ENCODE assay signal across 10 cellular contexts in genomic region chr4:186189656-186190055, GRCh38. TPM values are rescaled to one million over a fixed set of nuclear protein-coding genes. Genes with fewer than 3 reads are reported as not detected.
DNase-seq lines count a peak whose midpoint lies in the region; ATAC-seq and TF ChIP-seq lines count a peak whose summit lies in the region.
"Had no signal": no experiment of that assay in that cellular context is flagged by ENCODE, and none has a peak within 500 bp of the region (broad histone marks: within the 10 kb centered on the region; RNA-seq: fewer than 3 reads in every experiment).

No MANE protein-coding gene starts in this region.

- intact Hi-C loops in CD4-positive, alpha-beta memory T cell (cut with micrococcal nuclease): loop anchor here (5.0 to 10.0 kb wide), 2 partner anchors 42 to 795 kb away; partner anchors contain the start of genes ANKRD37 and LRP2BP

- peaks cover 2 to 4% of the 10 kb centered on the region in 2 donors for H3K27me3 Mint-ChIP-seq in CD4-positive, alpha-beta memory T cell
- H3K27me3 Mint-ChIP-seq in IgD-negative memory B cell (peaks cover 13% of the 10 kb centered on the region), osteocyte (ENCODE audit: unreplicated experiment) (peaks cover 12% of the 10 kb centered on the region)

- no peaks in the 10 kb centered on the region for H3K36me3 ChIP-seq in CD4-positive, alpha-beta memory T cell (ENCODE audit: insufficient read depth, low read length)

- CTCF ChIA-PET in CD4-positive, alpha-beta memory T cell (lab: Charles Lee; ENCODE audit: partially characterized antibody): interaction anchor here (0.9 to 4.6 kb wide), 3 partner anchors 14 to 121 kb away, joined by 3 to 45 read pairs (median 6); no protein-coding TSS in a partner anchor

- H3K4me3 ChIP-seq in CD4-positive, alpha-beta memory T cell (ENCODE audit: low read length in 2 of 2): no peak overlapping the region

- H3K4me1 ChIP-seq in CD4-positive, alpha-beta memory T cell (ENCODE audit: insufficient read depth, low read length): peaks cover 36% of the 10 kb centered on the region

- POLR2A ChIA-PET in CD4-positive, alpha-beta memory T cell (lab: Charles Lee; ENCODE audit: partially characterized antibody): interaction anchor here (1.7 to 5.8 kb wide), 2 partner anchors 14 to 85 kb away, joined by 6 to 131 read pairs; partner anchors contain the start of gene FAM149A

- peaks cover 0 to 23% of the 10 kb centered on the region in 2 donors for H3K36me3 Mint-ChIP-seq in CD4-positive, alpha-beta memory T cell
- peaks cover 1% of the 10 kb centered on the region for H3K36me3 Mint-ChIP-seq in IgD-negative memory B cell
- H3K36me3 Mint-ChIP-seq in osteocyte (ENCODE audit: unreplicated experiment): no peaks in the 10 kb centered on the region

- H3K27me3 ChIP-seq in CD4-positive, alpha-beta memory T cell (ENCODE audit: insufficient read depth, low read length): no peaks in the 10 kb centered on the region
- H3K27me3 ChIP-seq: testis had no signal

- H3K9me3 Mint-ChIP-seq in CD4-positive, alpha-beta memory T cell: peaks cover 0 to 5% (median 0%) of the 10 kb centered on the region in 8 donors
- peaks cover 0 to 6% (median 0%) of the 10 kb centered on the region in 3 donors for H3K9me3 Mint-ChIP-seq in IgD-negative memory B cell
- no peaks in the 10 kb centered on the region for H3K9me3 Mint-ChIP-seq in osteocyte (ENCODE audit: unreplicated experiment)

- ATAC-seq in GM19397 (IDR thresholded peaks at IDR 0.05; ENCODE audit: unreplicated experiment): no peak
- ATAC-seq in GM18909 (IDR thresholded peaks at IDR 0.05; ENCODE audit: poor library complexity, unreplicated experiment): no peak
- ATAC-seq in HG03439 (IDR thresholded peaks at IDR 0.05; ENCODE audit: unreplicated experiment): no peak

- H3K27ac Mint-ChIP-seq in CD4-positive, alpha-beta memory T cell: peak overlapping the region; percentile 29 to 98 (median 94)
- H3K27ac Mint-ChIP-seq in IgD-negative memory B cell: peak overlapping the region in 2 of 3 donors; percentile 96 to 97
- H3K27ac Mint-ChIP-seq in osteocyte (ENCODE audit: unreplicated experiment): no peak overlapping the region

- no peaks in the 10 kb centered on the region for H3K9me3 ChIP-seq in CD4-positive, alpha-beta memory T cell (ENCODE audit: control insufficient read depth in 1 of 2, low read length in 2 of 2)
- H3K9me3 ChIP-seq: testis had no signal

- H3K4me3 Mint-ChIP-seq in CD4-positive, alpha-beta memory T cell: peak overlapping the region in 6 of 8 donors; percentile 88 to 96 (median 90)
- peak overlapping the region in 3 of 4 donors; percentile 87 to 93 (median 91) for H3K4me3 Mint-ChIP-seq in IgD-negative memory B cell
- H3K4me3 Mint-ChIP-seq in osteocyte (ENCODE audit: unreplicated experiment): peak overlapping the region; percentile 84

- peak overlapping the region; percentile 6 for H3K27ac ChIP-seq in CD4-positive, alpha-beta memory T cell (ENCODE audit: low read depth, low read length)
- H3K27ac ChIP-seq in cingulate gyrus (ENCODE audit: low read depth, low read length): peak overlapping the region; percentile 95

- no peak for TF ChIP-seq CTCF in osteocyte (IDR thresholded peaks at IDR 0.05)

- H3K4me1 Mint-ChIP-seq in CD4-positive, alpha-beta memory T cell: peaks cover 22 to 47% (median 30%) of the 10 kb centered on the region in 4 donors
- H3K4me1 Mint-ChIP-seq in IgD-negative memory B cell (peaks cover 20 to 26% (median 25%) of the 10 kb centered on the region in 3 donors), osteocyte (ENCODE audit: unreplicated experiment) (peaks cover 24% of the 10 kb centered on the region)

- no peak for DNase-seq in CD4-positive, alpha-beta memory T cell
- DNase-seq in osteocyte (ENCODE audit: extremely low spot score, unreplicated experiment): no peak
- DNase-seq in kidney tubule cell (ENCODE audit: low spot score): no peak
- DNase-seq: Kasumi-1, testis had no signal

RNA-seq across cellular contexts. Expression of gene CYP4V2, which starts 1.7 kb away (rescaled TPM):
- 10 to 100 TPM; 41.9 to 45.5 TPM for total RNA-seq in CD4-positive, alpha-beta memory T cell
- polyA plus RNA-seq in CD4-positive, alpha-beta memory T cell: 10 to 100 TPM; 25.3 to 40.9 TPM
- 18.9 TPM for polyA plus RNA-seq in IgD-negative memory B cell
- total RNA-seq in osteocyte: 14.1 and 14.4 TPM in 2 replicates

RNA-seq across cellular contexts. Expression of gene KLKB1, which starts 37.7 kb away (rescaled TPM):
- total RNA-seq in CD4-positive, alpha-beta memory T cell: 1 to 10 TPM; 1.2 to 1.4 TPM
- polyA plus RNA-seq in CD4-positive, alpha-beta memory T cell: not detected
- polyA plus RNA-seq in IgD-negative memory B cell: 0.23 TPM
- 0.43 TPM in 1 of 2 replicates, not detected in the other for total RNA-seq in osteocyte
